ENCODE assay signal across 15 cellular contexts in the genomic region with DNA sequence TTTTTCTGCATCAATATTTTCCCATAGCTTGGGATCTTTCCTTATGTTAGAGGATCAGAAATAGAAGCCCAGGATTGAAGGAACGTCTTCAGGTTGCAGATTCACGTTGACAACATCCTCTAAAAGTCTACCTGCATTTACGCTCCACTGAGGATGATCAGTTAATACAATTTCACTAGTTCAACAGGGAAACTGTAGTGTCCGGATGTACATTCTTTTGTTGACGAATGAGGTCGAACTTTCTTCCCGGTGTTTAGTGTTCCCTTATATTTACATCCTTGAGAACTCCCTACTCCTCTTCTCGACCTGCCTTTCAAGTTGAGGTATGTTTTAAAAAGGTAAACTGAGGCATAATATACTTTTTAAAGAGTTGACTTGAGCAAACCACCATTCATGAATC.
"Had no signal": no experiment of that assay in that cellular context is flagged by ENCODE, and none has a peak within 500 bp of the region (broad histone marks: within the 10 kb centered on the region; RNA-seq: fewer than 3 reads in every experiment).

No MANE protein-coding gene starts in this region.

- H3K9me3 Mint-ChIP-seq: type B pancreatic cell had no signal

- ATAC-seq: left cardiac atrium, lower lobe of right lung, right cardiac atrium had no signal

- H3K9me3 ChIP-seq: esophagus squamous epithelium, lower lobe of right lung, neutrophil, suprapubic skin had no signal

- H3K27me3 Mint-ChIP-seq: type B pancreatic cell had no signal

- DNase-seq: activated gamma-delta T cell; activated T-cell treated with anti-CD3 and anti-CD28 coated beads, Interleukin-2, amount 50 U/mL, for 1 hour; esophagus squamous epithelium; foreskin fibroblast; glutamatergic neuron; left cardiac atrium; lower lobe of right lung; midbrain; stimulated activated CD4-positive, alpha-beta T cell treated with anti-CD3 and anti-CD28 coated beads, Interleukin-2, amount 100 ng/mL, for 24 hours; stimulated activated naive CD8-positive, alpha-beta T cell treated with anti-CD3 and anti-CD28 coated beads, Interleukin-15, Interleukin-2, amounts not matched to agents 100 U/mL and 50 U/mL, for 24 hours had no signal

- H3K36me3 Mint-ChIP-seq: type B pancreatic cell had no signal

- H3K27me3 ChIP-seq: cardiac muscle cell, esophagus squamous epithelium, neutrophil, suprapubic skin had no signal

- H3K27ac ChIP-seq: cardiac muscle cell, esophagus squamous epithelium, lower lobe of right lung, neutrophil, suprapubic skin had no signal

- H3K4me3 ChIP-seq: cardiac muscle cell, esophagus squamous epithelium, lower lobe of right lung, suprapubic skin had no signal

- H3K36me3 ChIP-seq: cardiac muscle cell, esophagus squamous epithelium, lower lobe of right lung, neutrophil, suprapubic skin had no signal
